In genomic region chr9:109172935-109173334, GRCh38 we compare ENCODE assay signal across 9 cellular contexts. TPM values are rescaled to one million over a fixed set of nuclear protein-coding genes. Genes with fewer than 3 reads are reported as not detected.
"Had no signal": no experiment of that assay in that cellular context is flagged by ENCODE, and none has a peak within 500 bp of the region (broad histone marks: within the 10 kb centered on the region; RNA-seq: fewer than 3 reads in every experiment).

No MANE protein-coding gene starts in this region.

- DNase-seq: GDM1, GF-D8 had no signal

- ATAC-seq: GM12878 had no signal

- FAIRE-seq: G401.6, GM12878, GM12891, GM12892, GM18507, GM19239 had no signal

- H3K4me3 ChIP-seq: GM12878 had no signal

RNA-seq across cellular contexts. Expression of gene FRRS1L, which starts 5.9 kb away (rescaled TPM):
- total RNA-seq: G401, GM12878 had no signal
- polyA plus RNA-seq: GM12878 had no signal
